1 cellular context compared by ENCODE assay signal in the genomic region with DNA sequence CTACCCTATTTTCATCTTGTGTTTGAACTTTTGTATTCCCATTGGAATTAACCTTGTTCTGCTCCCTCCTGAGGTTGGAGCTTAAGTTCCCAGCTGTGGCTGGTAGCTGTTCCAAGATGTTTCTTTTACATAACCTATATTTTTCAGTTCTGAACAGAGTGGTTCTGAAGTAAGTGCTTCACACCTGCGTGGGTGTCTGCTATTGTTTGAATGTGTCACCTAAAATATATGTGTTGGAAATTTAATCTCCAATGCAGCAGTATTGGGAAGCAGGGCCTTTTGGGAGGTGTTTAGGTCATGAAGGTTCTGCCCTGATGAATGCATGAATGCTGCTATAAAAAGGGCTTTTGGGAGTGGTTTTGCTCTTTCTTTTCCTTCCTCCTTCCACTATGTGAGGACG.
TF ChIP-seq lines count a peak whose summit lies in the region.

No MANE protein-coding gene starts in this region.

TF ChIP-seq in GM23338, 12 proteins besides CTCF, POLR2A, EP300 and RAD21:
- TF ChIP-seq ZNF462 (CRISPR knock-in tag; IDR thresholded peaks at IDR 0.05) = no peak
- TF ChIP-seq NANOG (IDR thresholded peaks at IDR 0.05; ENCODE audit: borderline replicate concordance) = no peak
- TF ChIP-seq STAT1 (IDR thresholded peaks at IDR 0.05; ENCODE audit: unreplicated experiment) = no peak
- TF ChIP-seq REST (IDR thresholded peaks at IDR 0.05; ENCODE audit: unreplicated experiment) = no peak
- no peak for TF ChIP-seq JUNB (IDR thresholded peaks at IDR 0.05; ENCODE audit: unreplicated experiment)
